In the genomic region with DNA sequence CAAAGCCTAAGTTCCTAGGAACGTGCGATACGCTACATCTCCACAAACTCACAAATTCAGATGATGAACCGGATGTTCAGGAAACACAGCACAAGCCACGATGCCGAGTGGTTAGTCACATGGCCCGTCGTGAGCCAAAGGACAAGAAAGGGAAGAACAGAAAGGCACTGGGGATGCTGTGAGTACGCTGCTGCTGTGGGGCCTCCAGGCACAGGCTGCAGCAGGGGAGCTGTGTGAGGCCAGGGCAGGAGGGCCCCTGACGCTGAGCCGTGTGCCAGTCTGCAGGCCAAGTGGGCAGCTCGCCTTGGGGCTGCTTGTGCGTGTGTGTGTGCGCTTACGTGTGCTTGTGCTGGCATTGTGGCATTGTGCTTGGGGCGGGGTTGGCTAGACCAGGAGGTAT, we compare ENCODE assay signal across 26 cellular contexts.
"Had no signal": no experiment of that assay in that cellular context is flagged by ENCODE, and none has a peak within 500 bp of the region (broad histone marks: within the 10 kb centered on the region; RNA-seq: fewer than 3 reads in every experiment).

No MANE protein-coding gene starts in this region.

- H3K36me3 ChIP-seq: adrenal gland, cardiac muscle cell, heart left ventricle, uterus had no signal

- H3K9me3 ChIP-seq: adrenal gland, uterus had no signal

- DNase-seq: activated CD4-positive, alpha-beta memory T cell treated with anti-CD3 and anti-CD28 coated beads for 36 hours; activated CD4-positive, alpha-beta T cell treated with anti-CD3 and anti-CD28 coated beads, Interleukin-2, amount 10 ng/mL, durations not matched to agents 24 days and 14 days; activated CD4-positive, CD25-positive, alpha-beta regulatory T cell treated with anti-CD3 and anti-CD28 coated beads, Interleukin-2, amount 50 U/mL, for 72 hours; activated CD8-positive, alpha-beta memory T cell treated with anti-CD3 and anti-CD28 coated beads, Interleukin-2, amount 50 U/mL, for 4 hours; activated effector memory CD4-positive, alpha-beta T cell treated with anti-CD3 and anti-CD28 coated beads, Interleukin-2, amount 50 U/mL, for 16 hours; activated naive CD4-positive, alpha-beta T cell treated with anti-CD3 and anti-CD28 coated beads for 36 hours; activated naive CD8-positive, alpha-beta T cell treated with anti-CD3 and anti-CD28 coated beads for 36 hours; activated T-cell treated with anti-CD3 and anti-CD28 coated beads, Interleukin-2, amount 50 U/mL, for 1 hour; adrenal gland; midbrain; natural killer cell; stimulated activated CD4-positive, alpha-beta T cell treated with anti-CD3 and anti-CD28 coated beads, Interleukin-4, amount 100 ng/mL, for 24 hours; substantia nigra; T-helper 2 cell; uterus had no signal

- H3K27ac ChIP-seq: adrenal gland, cardiac muscle cell, heart left ventricle, skin epidermis, uterus had no signal

- H3K4me1 Mint-ChIP-seq: activated naive CD8-positive, alpha-beta T cell treated with anti-CD3 and anti-CD28 coated beads for 36 hours; stimulated activated effector memory CD8-positive, alpha-beta T cell treated with anti-CD3 and anti-CD28 coated beads, Interleukin-12 subunit alpha, Interleukin-12 subunit beta, amount 100 ng/mL, for 72 hours had no signal

- H3K4me3 ChIP-seq: adrenal gland, cardiac muscle cell, heart left ventricle, skin epidermis, uterus had no signal

- ATAC-seq: heart left ventricle; natural killer cell; sciatic nerve; stimulated activated effector memory CD8-positive, alpha-beta T cell treated with anti-CD3 and anti-CD28 coated beads, Interleukin-12 subunit alpha, Interleukin-12 subunit beta, amount 100 ng/mL, for 72 hours had no signal

- H3K9me3 Mint-ChIP-seq: natural killer cell; stimulated activated naive CD8-positive, alpha-beta T cell treated with anti-CD3 and anti-CD28 coated beads, Interleukin-15, Interleukin-2, amounts not matched to agents 100 ng/mL and 50 ng/mL, for 24 hours; type B pancreatic cell had no signal

- H3K27me3 ChIP-seq: adrenal gland, cardiac muscle cell, heart left ventricle, uterus had no signal

- H3K4me3 Mint-ChIP-seq: activated CD4-positive, alpha-beta memory T cell treated with anti-CD3 and anti-CD28 coated beads for 36 hours; activated CD4-positive, alpha-beta T cell treated with anti-CD3 and anti-CD28 coated beads, Interleukin-2, amount 10 ng/mL, durations not matched to agents 24 days and 14 days; activated naive CD4-positive, alpha-beta T cell treated with anti-CD3 and anti-CD28 coated beads for 36 hours; activated naive CD8-positive, alpha-beta T cell treated with anti-CD3 and anti-CD28 coated beads for 36 hours; activated T-helper 1 cell treated with anti-CD3 and anti-CD28 coated beads, Interleukin-12 subunit alpha, Interleukin-12 subunit beta, Interleukin-2, Interleukin-4 antibody, amounts not matched to agents 30 ng/mL and 10 ng/mL and 1 ng/mL, durations not matched to agents 14 hours and 24 hours and 36 hours; brain; memory B cell; natural killer cell; stimulated activated effector memory CD8-positive, alpha-beta T cell treated with anti-CD3 and anti-CD28 coated beads, Interleukin-12 subunit alpha, Interleukin-12 subunit beta, amount 100 ng/mL, for 72 hours; stimulated activated naive CD8-positive, alpha-beta T cell treated with anti-CD3 and anti-CD28 coated beads, Interleukin-15, Interleukin-2, amounts not matched to agents 100 ng/mL and 50 ng/mL, for 24 hours; type B pancreatic cell had no signal

- H3K27ac Mint-ChIP-seq: activated CD4-positive, alpha-beta memory T cell treated with anti-CD3 and anti-CD28 coated beads for 36 hours; activated CD4-positive, alpha-beta T cell treated with anti-CD3 and anti-CD28 coated beads, Interleukin-2, amount 10 ng/mL, durations not matched to agents 24 days and 14 days; activated naive CD4-positive, alpha-beta T cell treated with anti-CD3 and anti-CD28 coated beads for 36 hours; activated naive CD8-positive, alpha-beta T cell treated with anti-CD3 and anti-CD28 coated beads for 36 hours; activated T-helper 1 cell treated with anti-CD3 and anti-CD28 coated beads, Interleukin-12 subunit alpha, Interleukin-12 subunit beta, Interleukin-2, Interleukin-4 antibody, amounts not matched to agents 30 ng/mL and 10 ng/mL and 1 ng/mL, durations not matched to agents 14 hours and 24 hours and 36 hours; memory B cell; natural killer cell; stimulated activated effector memory CD8-positive, alpha-beta T cell treated with anti-CD3 and anti-CD28 coated beads, Interleukin-12 subunit alpha, Interleukin-12 subunit beta, amount 100 ng/mL, for 72 hours; stimulated activated naive CD8-positive, alpha-beta T cell treated with anti-CD3 and anti-CD28 coated beads, Interleukin-15, Interleukin-2, amounts not matched to agents 100 ng/mL and 50 ng/mL, for 24 hours; type B pancreatic cell had no signal

- H3K36me3 Mint-ChIP-seq: activated CD4-positive, alpha-beta memory T cell treated with anti-CD3 and anti-CD28 coated beads for 36 hours; activated naive CD8-positive, alpha-beta T cell treated with anti-CD3 and anti-CD28 coated beads for 36 hours; memory B cell; natural killer cell; stimulated activated effector memory CD8-positive, alpha-beta T cell treated with anti-CD3 and anti-CD28 coated beads, Interleukin-12 subunit alpha, Interleukin-12 subunit beta, amount 100 ng/mL, for 72 hours had no signal

- H3K27me3 Mint-ChIP-seq: activated CD4-positive, alpha-beta T cell treated with anti-CD3 and anti-CD28 coated beads, Interleukin-2, amount 10 ng/mL, durations not matched to agents 24 days and 14 days; activated naive CD8-positive, alpha-beta T cell treated with anti-CD3 and anti-CD28 coated beads for 36 hours; brain; progenitor cell of endocrine pancreas; type B pancreatic cell had no signal
